Comparison of ENCODE assay signal across 25 cellular contexts in the genomic region with DNA sequence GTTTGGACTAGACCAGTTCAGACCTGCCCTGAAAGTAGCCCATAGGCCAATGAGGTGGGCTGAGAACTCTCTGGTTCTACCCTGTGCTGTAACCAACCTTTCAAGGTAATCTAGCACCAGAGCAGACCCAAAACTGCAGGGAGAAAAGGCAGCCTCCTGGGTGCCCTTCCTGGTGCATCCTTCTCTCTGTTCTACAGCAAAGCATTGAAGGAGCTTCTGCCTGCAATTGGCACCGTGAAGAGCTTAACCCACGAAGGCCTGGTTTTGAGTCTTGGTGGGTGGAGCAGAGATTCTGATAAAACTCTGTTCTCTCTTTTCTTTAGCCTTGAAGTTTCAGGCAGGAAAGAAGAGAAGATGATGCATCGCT. TPM values are rescaled to one million over a fixed set of nuclear protein-coding genes. Genes with fewer than 3 reads are reported as not detected.
"Had no signal": no experiment of that assay in that cellular context is flagged by ENCODE, and none has a peak within 500 bp of the region (broad histone marks: within the 10 kb centered on the region; RNA-seq: fewer than 3 reads in every experiment).

No MANE protein-coding gene starts in this region.

- H3K4me1 ChIP-seq: gastrocnemius medialis had no signal

- ATAC-seq: activated CD4-positive, alpha-beta T cell treated with anti-CD3 and anti-CD28 coated beads for 36 hours; activated CD8-positive, alpha-beta T cell treated with anti-CD3 and anti-CD28 coated beads, Interleukin-2, amount 10 ng/mL, durations not matched to agents 7 days and 5 days; gastrocnemius medialis; left cardiac atrium; naive thymus-derived CD4-positive, alpha-beta T cell had no signal

- H3K27me3 ChIP-seq: gastrocnemius medialis, right lobe of liver, upper lobe of left lung, vagina had no signal

- H3K9me3 ChIP-seq: gastrocnemius medialis, right lobe of liver, thoracic aorta, upper lobe of left lung, vagina had no signal

- H3K27ac ChIP-seq: epithelial cell of prostate, gastrocnemius medialis, right lobe of liver, thoracic aorta, upper lobe of left lung, vagina had no signal

- H3K36me3 ChIP-seq: gastrocnemius medialis, right lobe of liver, thoracic aorta, upper lobe of left lung, vagina had no signal

- FAIRE-seq: colon, endometrium, islet of Langerhans had no signal

- H3K4me3 ChIP-seq: gastrocnemius medialis, right lobe of liver, thoracic aorta, upper lobe of left lung, vagina had no signal

- DNase-seq: activated CD4-positive, alpha-beta T cell treated with anti-CD3 and anti-CD28 coated beads for 36 hours; activated CD4-positive, CD25-positive, alpha-beta regulatory T cell; activated CD8-positive, alpha-beta T cell treated with anti-CD3 and anti-CD28 coated beads, Interleukin-2, amount 10 ng/mL, durations not matched to agents 7 days and 5 days; activated effector memory CD4-positive, alpha-beta T cell treated with Interleukin-2 at 50 U/mL for 16 hours; activated naive CD4-positive, alpha-beta T cell treated with Interleukin-2 at 50 U/mL for 16 hours; anterior cingulate cortex; effector CD4-positive, alpha-beta T cell; gastrocnemius medialis; glutamatergic neuron; left cardiac atrium; mammary epithelial cell; midbrain; naive thymus-derived CD4-positive, alpha-beta T cell; posterior cingulate gyrus; right lobe of liver; stimulated activated CD4-positive, alpha-beta T cell treated with anti-CD3 and anti-CD28 coated beads, Interleukin-2, amount 100 ng/mL, for 48 hours; stimulated activated naive CD4-positive, alpha-beta T cell treated with Interleukin-2 at 50 U/mL for 16 hours; upper lobe of left lung had no signal

RNA-seq across cellular contexts. Expression of gene LIPG, which starts 55.5 kb away (rescaled TPM):
- total RNA-seq: naive thymus-derived CD4-positive, alpha-beta T cell; T-helper 1 cell treated with Interleukin-12 subunit alpha and Interleukin-12 subunit beta and Interleukin-4 antibody, amounts not matched to agents 30 ng/mL and 1 ng/mL, for 36 hours had no signal
- polyA plus RNA-seq: naive thymus-derived CD4-positive, alpha-beta T cell had no signal
